Comparison of ENCODE assay signal across 1 cellular context in the genomic region with DNA sequence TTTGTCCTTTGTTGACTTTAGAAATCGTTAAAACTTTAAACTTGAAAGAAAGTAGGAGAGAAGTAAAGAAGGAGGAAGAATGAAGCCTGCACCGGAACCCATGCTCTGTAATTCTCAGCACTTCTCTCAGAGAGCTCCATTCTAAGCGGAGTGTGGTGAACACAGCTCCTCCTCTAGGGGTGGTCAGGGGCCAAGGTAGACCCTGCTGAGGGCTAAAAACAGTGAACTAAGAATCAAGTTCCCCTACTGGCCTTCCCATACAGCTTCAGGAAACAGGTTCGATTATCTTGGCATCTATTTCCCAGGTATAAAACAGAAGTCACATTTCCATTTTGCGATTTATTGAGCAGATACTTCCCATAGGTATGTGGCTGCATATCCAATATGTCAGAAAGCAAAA.
TF ChIP-seq lines count a peak whose summit lies in the region.

No MANE protein-coding gene starts in this region.

TF ChIP-seq in WTC11, 78 proteins besides CTCF, POLR2A, EP300 and RAD21 (continued from another document):
- TF ChIP-seq, protein P1, sequence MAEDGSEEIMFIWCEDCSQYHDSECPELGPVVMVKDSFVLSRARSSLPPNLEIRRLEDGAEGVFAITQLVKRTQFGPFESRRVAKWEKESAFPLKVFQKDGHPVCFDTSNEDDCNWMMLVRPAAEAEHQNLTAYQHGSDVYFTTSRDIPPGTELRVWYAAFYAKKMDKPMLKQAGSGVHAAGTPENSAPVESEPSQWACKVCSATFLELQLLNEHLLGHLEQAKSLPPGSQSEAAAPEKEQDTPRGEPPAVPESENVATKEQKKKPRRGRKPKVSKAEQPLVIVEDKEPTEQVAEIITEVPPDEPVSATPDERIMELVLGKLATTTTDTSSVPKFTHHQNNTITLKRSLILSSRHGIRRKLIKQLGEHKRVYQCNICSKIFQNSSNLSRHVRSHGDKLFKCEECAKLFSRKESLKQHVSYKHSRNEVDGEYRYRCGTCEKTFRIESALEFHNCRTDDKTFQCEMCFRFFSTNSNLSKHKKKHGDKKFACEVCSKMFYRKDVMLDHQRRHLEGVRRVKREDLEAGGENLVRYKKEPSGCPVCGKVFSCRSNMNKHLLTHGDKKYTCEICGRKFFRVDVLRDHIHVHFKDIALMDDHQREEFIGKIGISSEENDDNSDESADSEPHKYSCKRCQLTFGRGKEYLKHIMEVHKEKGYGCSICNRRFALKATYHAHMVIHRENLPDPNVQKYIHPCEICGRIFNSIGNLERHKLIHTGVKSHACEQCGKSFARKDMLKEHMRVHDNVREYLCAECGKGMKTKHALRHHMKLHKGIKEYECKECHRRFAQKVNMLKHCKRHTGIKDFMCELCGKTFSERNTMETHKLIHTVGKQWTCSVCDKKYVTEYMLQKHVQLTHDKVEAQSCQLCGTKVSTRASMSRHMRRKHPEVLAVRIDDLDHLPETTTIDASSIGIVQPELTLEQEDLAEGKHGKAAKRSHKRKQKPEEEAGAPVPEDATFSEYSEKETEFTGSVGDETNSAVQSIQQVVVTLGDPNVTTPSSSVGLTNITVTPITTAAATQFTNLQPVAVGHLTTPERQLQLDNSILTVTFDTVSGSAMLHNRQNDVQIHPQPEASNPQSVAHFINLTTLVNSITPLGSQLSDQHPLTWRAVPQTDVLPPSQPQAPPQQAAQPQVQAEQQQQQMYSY (CRISPR knock-in tag; IDR thresholded peaks at IDR 0.05), result no peak
- TF ChIP-seq GRHL2 (CRISPR knock-in tag; IDR thresholded peaks at IDR 0.05; ENCODE audit: insufficient replicate concordance, severe bottlenecking) (no peak), E2F4 (CRISPR knock-in tag; IDR thresholded peaks at IDR 0.05; ENCODE audit: borderline replicate concordance, low read depth) (no peak)
- TF ChIP-seq, protein P2, sequence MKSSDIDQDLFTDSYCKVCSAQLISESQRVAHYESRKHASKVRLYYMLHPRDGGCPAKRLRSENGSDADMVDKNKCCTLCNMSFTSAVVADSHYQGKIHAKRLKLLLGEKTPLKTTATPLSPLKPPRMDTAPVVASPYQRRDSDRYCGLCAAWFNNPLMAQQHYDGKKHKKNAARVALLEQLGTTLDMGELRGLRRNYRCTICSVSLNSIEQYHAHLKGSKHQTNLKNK (CRISPR knock-in tag; IDR thresholded peaks at IDR 0.05), result no peak
- TF ChIP-seq, protein P3, sequence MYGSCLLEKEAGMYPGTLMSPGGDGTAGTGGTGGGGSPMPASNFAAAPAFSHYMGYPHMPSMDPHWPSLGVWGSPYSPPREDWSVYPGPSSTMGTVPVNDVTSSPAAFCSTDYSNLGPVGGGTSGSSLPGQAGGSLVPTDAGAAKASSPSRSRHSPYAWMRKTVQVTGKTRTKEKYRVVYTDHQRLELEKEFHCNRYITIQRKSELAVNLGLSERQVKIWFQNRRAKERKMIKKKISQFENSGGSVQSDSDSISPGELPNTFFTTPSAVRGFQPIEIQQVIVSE (CRISPR knock-in tag; IDR thresholded peaks at IDR 0.05; ENCODE audit: borderline replicate concordance), result no peak
